Comparison of ENCODE assay signal across 15 cellular contexts in the genomic region with DNA sequence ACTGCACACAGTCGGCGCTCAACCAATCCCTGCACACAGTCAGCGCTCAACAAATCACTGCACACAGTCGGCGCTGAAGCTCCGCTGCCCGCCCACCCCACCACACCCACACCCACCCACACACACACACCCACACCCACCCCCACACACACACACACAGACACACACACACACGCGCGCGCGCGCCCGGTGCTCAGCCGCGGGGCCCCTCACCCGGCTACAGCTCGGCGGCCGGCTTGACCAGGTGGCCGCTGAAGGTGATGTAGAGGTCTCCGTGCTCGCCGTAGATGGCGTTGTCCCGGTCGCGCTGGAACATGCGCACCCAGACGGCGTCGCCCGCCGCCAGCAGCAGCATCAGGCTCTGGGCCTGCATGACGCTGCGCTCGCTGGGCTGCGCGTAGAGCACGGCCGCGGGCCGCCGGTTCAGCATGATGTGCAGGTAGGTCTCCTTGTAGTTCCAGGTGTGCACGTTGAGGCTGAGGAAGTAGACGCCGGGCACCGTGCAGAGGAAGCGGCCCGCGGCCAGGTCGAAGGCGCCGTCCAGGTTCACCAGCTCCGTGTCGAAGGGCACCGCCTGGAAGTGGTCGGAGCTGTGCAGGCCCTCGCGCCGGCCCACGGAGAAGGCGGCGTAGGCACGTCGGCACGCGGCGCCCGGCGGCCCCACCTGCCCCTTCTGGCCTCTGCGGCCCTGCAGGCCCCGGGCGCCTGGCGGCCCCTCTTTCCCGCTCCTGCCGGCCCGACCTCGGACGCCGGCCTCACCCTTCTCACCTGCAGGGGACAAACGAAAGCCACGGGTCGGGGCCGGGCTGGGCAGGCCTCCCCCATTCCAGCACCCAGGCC. TPM values are rescaled to one million over a fixed set of nuclear protein-coding genes. Genes with fewer than 3 reads are reported as not detected.
DNase-seq lines count a peak whose midpoint lies in the region; ATAC-seq and TF ChIP-seq lines count a peak whose summit lies in the region.
"Had no signal": no experiment of that assay in that cellular context is flagged by ENCODE, and none has a peak within 500 bp of the region (broad histone marks: within the 10 kb centered on the region; RNA-seq: fewer than 3 reads in every experiment).

No MANE protein-coding gene starts in this region.

- no TSS peak for BruUV-seq in HCT116 (replicated peaks; lab: Mats Ljungman, UMichigan)

- no peaks in the 10 kb centered on the region for H3K9me2 ChIP-seq in HCT116 (ENCODE audit: insufficient read depth)

- POLR2A ChIA-PET in HCT116 (lab: Charles Lee), result interaction anchor here (0.5 to 0.8 kb wide), 2 partner anchors 11 to 45 kb away, joined by 3 to 5 read pairs; no protein-coding TSS in a partner anchor

- no peaks in the 10 kb centered on the region for H3K4me1 Mint-ChIP-seq in activated CD8-positive, alpha-beta memory T cell treated with anti-CD3 and anti-CD28 coated beads, Interleukin-2, amount 10 ng/mL, durations not matched to agents 7 days and 5 days
- no peaks in the 10 kb centered on the region for H3K4me1 Mint-ChIP-seq in activated T-cell treated with anti-CD3 and anti-CD28 coated beads, Interleukin-2, amount 50 U/mL, for 72 hours (ENCODE audit: low read depth)
- H3K4me1 Mint-ChIP-seq: T-cell had no signal

- H3K4me1 ChIP-seq in HCT116 (ENCODE audit: control insufficient read depth in 1 of 2, insufficient read depth in 2 of 2, low read length in 2 of 2), result peaks cover 35 to 74% of the 10 kb centered on the region in 2 experiments
- H3K4me1 ChIP-seq in neuronal stem cell (ENCODE audit: control insufficient read depth in 2 of 2, insufficient read depth in 1 of 2, low read depth in 1 of 2, low read length in 2 of 2), result peaks cover 20 to 25% of the 10 kb centered on the region in 2 donors

- H3K4me3 Mint-ChIP-seq in activated CD8-positive, alpha-beta memory T cell treated with anti-CD3 and anti-CD28 coated beads, Interleukin-2, amount 10 ng/mL, durations not matched to agents 7 days and 5 days, result no peak overlapping the region
- H3K4me3 Mint-ChIP-seq in activated T-cell treated with anti-CD3 and anti-CD28 coated beads, Interleukin-2, amount 50 U/mL, for 72 hours, result no peak overlapping the region
- H3K4me3 Mint-ChIP-seq: nephron progenitor cell, T-cell had no signal

- H2BK12ac ChIP-seq in neuronal stem cell (ENCODE audit: low read length), result peak overlapping the region; percentile 75

- intact Hi-C loops in HCT116 (cut with micrococcal nuclease), result no loop called here

- H3K27ac ChIP-seq in HCT116 (ENCODE audit: low read depth, low read length), result peak overlapping the region; percentile 77
- peak overlapping the region; percentile 30 for H3K27ac ChIP-seq in neuronal stem cell (replicated peaks; ENCODE audit: low read length)
- H3K27ac ChIP-seq: KMS-11, spleen had no signal

- no peaks in the 10 kb centered on the region for H3K79me2 ChIP-seq in HCT116 (ENCODE audit: insufficient read depth, low read length)

- no peaks in the 10 kb centered on the region for H3K9me3 ChIP-seq in HCT116 (ENCODE audit: control insufficient read depth in 1 of 2, insufficient read depth in 1 of 2, low read depth in 1 of 2, low read length in 2 of 2)
- H3K9me3 ChIP-seq in neuronal stem cell (replicated peaks in 1 of 2; ENCODE audit: control insufficient read depth in 2 of 2, insufficient read depth in 1 of 2, low read depth in 1 of 2, low read length in 2 of 2), result no peaks in the 10 kb centered on the region
- H3K9me3 ChIP-seq: spleen had no signal

- RAD21 ChIA-PET in HCT116 (lab: Charles Lee; ENCODE audit: low non-redundant PET in 1 of 2, low total read pairs in 2 of 2, uncharacterized antibody in 2 of 2, unreplicated experiment in 2 of 2), result interaction anchor here (0.7 to 1.2 kb wide), 2 partner anchors 36 to 57 kb away, joined by 3 read pairs; no protein-coding TSS in a partner anchor

- H4K8ac ChIP-seq in neuronal stem cell (ENCODE audit: low read depth, low read length), result no peak overlapping the region

- peak; percentile 47 for DNase-seq in activated CD8-positive, alpha-beta memory T cell treated with anti-CD3 and anti-CD28 coated beads, Interleukin-2, amount 10 ng/mL, durations not matched to agents 7 days and 5 days
- no peak for DNase-seq in activated CD8-positive, alpha-beta memory T cell treated with anti-CD3 and anti-CD28 coated beads, Interleukin-2, amount 50 U/mL, for 4 hours
- DNase-seq in HCT116 (ENCODE audit: low read depth, low spot score), result peak; percentile 69
- DNase-seq in activated T-cell treated with anti-CD3 and anti-CD28 coated beads, Interleukin-2, amount 50 U/mL, for 72 hours, result peak; percentile 36 to 48
- no peak for DNase-seq in neuronal stem cell (ENCODE audit: low spot score)
- DNase-seq in NCI-H1092 treated with DMSO at 0.1 percent for 48 hours (lab: John Stamatoyannopoulos, UW), result no peak
- no peak for DNase-seq in NCI-H2029 (lab: John Stamatoyannopoulos, UW)
- DNase-seq: central memory CD4-positive, alpha-beta T cell; NCI-H510A; nephron progenitor cell; spleen had no signal

- H3K4me3 ChIP-seq in HCT116 (replicated peaks in 1 of 2; ENCODE audit: low read depth in 1 of 2, low read length in 2 of 2), result no peak overlapping the region
- H3K4me3 ChIP-seq in neuronal stem cell (ENCODE audit: low read length in 2 of 2), result no peak overlapping the region
- H3K4me3 ChIP-seq: spleen had no signal

- TF ChIP-seq RAD21 in HCT116 (IDR thresholded peaks at IDR 0.05; ENCODE audit: low read depth), result no peak

- H3K27me3 ChIP-seq in HCT116 (ENCODE audit: insufficient read depth, low read length) (no peaks in the 10 kb centered on the region), neuronal stem cell (ENCODE audit: control insufficient read depth in 3 of 3, insufficient read depth in 3 of 3, low read depth in 1 of 3, low read length in 3 of 3) (peaks cover 0 to 21% (median 0%) of the 10 kb centered on the region in 3 experiments)

- peak overlapping the region; percentile 90 for H2AK5ac ChIP-seq in neuronal stem cell (ENCODE audit: low read depth, low read length)

- no peaks in the 10 kb centered on the region for H3K36me3 ChIP-seq in HCT116 (ENCODE audit: control insufficient read depth in 1 of 2, insufficient read depth in 2 of 2, low read length in 2 of 2)
- H3K36me3 ChIP-seq in neuronal stem cell (replicated peaks in 1 of 2; ENCODE audit: control insufficient read depth in 2 of 2, insufficient read depth in 2 of 2, low read length in 2 of 2), result no peaks in the 10 kb centered on the region
- H3K36me3 ChIP-seq: spleen had no signal

- H3K9ac ChIP-seq in HCT116 (ENCODE audit: low read length), result peak overlapping the region; percentile 14; the same call in 1 of the 2 replicates
- no peak overlapping the region for H3K9ac ChIP-seq in neuronal stem cell (ENCODE audit: low read depth, low read length, poor library complexity)
- H3K9ac ChIP-seq: KMS-11 had no signal

- H4K20me1 ChIP-seq in HCT116 (ENCODE audit: insufficient read depth), result no peaks in the 10 kb centered on the region

- no peak overlapping the region for H2AFZ ChIP-seq in HCT116 (ENCODE audit: low read depth, low read length, poor library complexity, severe bottlenecking)
- H2AFZ ChIP-seq in neuronal stem cell (ENCODE audit: low read length), result no peak overlapping the region

- no peak overlapping the region for H2BK120ac ChIP-seq in neuronal stem cell (ENCODE audit: low read depth, low read length)

- H2BK5ac ChIP-seq in neuronal stem cell (ENCODE audit: low read length), result no peak overlapping the region

- peak; percentile 38 for ATAC-seq in activated CD8-positive, alpha-beta memory T cell treated with anti-CD3 and anti-CD28 coated beads, Interleukin-2, amount 10 ng/mL, durations not matched to agents 7 days and 5 days
- peak; percentile 40 for ATAC-seq in HCT116
- peak; percentile 51 to 62 for ATAC-seq in activated T-cell treated with anti-CD3 and anti-CD28 coated beads, Interleukin-2, amount 50 U/mL, for 72 hours (replicated peaks in 1 of 2)
- no peak for ATAC-seq in GM18873 (IDR thresholded peaks at IDR 0.05; ENCODE audit: low FRiP score, unreplicated experiment)

- CTCF ChIA-PET in activated CD8-positive, alpha-beta memory T cell treated with anti-CD3 and anti-CD28 coated beads, Interleukin-2, amount 10 ng/mL, durations not matched to agents 7 days and 5 days (lab: Charles Lee), result interaction anchor here (0.6 kb wide), 1 partner anchor 89 kb away, joined by 3 read pairs; no protein-coding TSS in a partner anchor
- CTCF ChIA-PET in HCT116 (lab: Charles Lee), result interaction anchor here (1.1 kb wide), 1 partner anchor 36 kb away, joined by 6 read pairs; no protein-coding TSS in a partner anchor

- peak overlapping the region; percentile 30 for H2BK15ac ChIP-seq in neuronal stem cell (ENCODE audit: low read length)

- peak overlapping the region; percentile 48 for H3K18ac ChIP-seq in neuronal stem cell (ENCODE audit: low read length)

- H3K14ac ChIP-seq in neuronal stem cell (ENCODE audit: low read length), result no peak overlapping the region

- WGBS in neuronal stem cell (ENCODE audit: extremely low coverage in 2 of 2, insufficient read length in 2 of 2, insufficient replicate concordance in 1 of 2), 2 donors, result no CpG with 5 or more reads among the region's 85 CpGs

- peak overlapping the region; percentile 34 for H3K23ac ChIP-seq in neuronal stem cell (ENCODE audit: low read depth, low read length, poor library complexity)

- peaks cover 4% of the 10 kb centered on the region for H3K36me3 Mint-ChIP-seq in activated CD8-positive, alpha-beta memory T cell treated with anti-CD3 and anti-CD28 coated beads, Interleukin-2, amount 10 ng/mL, durations not matched to agents 7 days and 5 days
- peaks cover 2 to 8% of the 10 kb centered on the region in 2 donors for H3K36me3 Mint-ChIP-seq in activated T-cell treated with anti-CD3 and anti-CD28 coated beads, Interleukin-2, amount 50 U/mL, for 72 hours (ENCODE audit: insufficient read depth in 2 of 2)
- H3K36me3 Mint-ChIP-seq: T-cell had no signal

- no peak for TF ChIP-seq POLR2A in HCT116 (IDR thresholded peaks at IDR 0.05; ENCODE audit: borderline replicate concordance, extremely low read depth, insufficient read depth, insufficient read length)

- no peak overlapping the region for H3K4ac ChIP-seq in neuronal stem cell (ENCODE audit: low read length)

- no peak overlapping the region for H4K91ac ChIP-seq in neuronal stem cell (ENCODE audit: low read depth, low read length, poor library complexity)

- TF ChIP-seq CTCF in HCT116 (IDR thresholded peaks at IDR 0.05 in 2 of 3, conservative IDR thresholded peaks at IDR 0.05 in 1 of 3; ENCODE audit: borderline replicate concordance in 1 of 3, insufficient read depth in 1 of 3, low read depth in 2 of 3, low read length in 2 of 3), result no peak

- no peak overlapping the region for H3K27ac Mint-ChIP-seq in activated CD8-positive, alpha-beta memory T cell treated with anti-CD3 and anti-CD28 coated beads, Interleukin-2, amount 10 ng/mL, durations not matched to agents 7 days and 5 days
- no peak overlapping the region for H3K27ac Mint-ChIP-seq in activated T-cell treated with anti-CD3 and anti-CD28 coated beads, Interleukin-2, amount 50 U/mL, for 72 hours
- H3K27ac Mint-ChIP-seq: nephron progenitor cell, T-cell had no signal

- no peaks in the 10 kb centered on the region for H3K79me1 ChIP-seq in neuronal stem cell (ENCODE audit: low read depth, low read length)

- peak overlapping the region; percentile 27 for H3K4me2 ChIP-seq in HCT116 (ENCODE audit: low read length)
- no peak overlapping the region for H3K4me2 ChIP-seq in neuronal stem cell (ENCODE audit: insufficient read depth, low read length, poor library complexity, severe bottlenecking)
- H3K4me2 ChIP-seq: KMS-11 had no signal

- peaks cover 4% of the 10 kb centered on the region for H3K9me3 Mint-ChIP-seq in activated CD8-positive, alpha-beta memory T cell treated with anti-CD3 and anti-CD28 coated beads, Interleukin-2, amount 10 ng/mL, durations not matched to agents 7 days and 5 days (ENCODE audit: low read depth)
- peaks cover 2 to 7% of the 10 kb centered on the region in 2 donors for H3K9me3 Mint-ChIP-seq in activated T-cell treated with anti-CD3 and anti-CD28 coated beads, Interleukin-2, amount 50 U/mL, for 72 hours
- H3K9me3 Mint-ChIP-seq: nephron progenitor cell had no signal

- H3K27me3 Mint-ChIP-seq in activated CD8-positive, alpha-beta memory T cell treated with anti-CD3 and anti-CD28 coated beads, Interleukin-2, amount 10 ng/mL, durations not matched to agents 7 days and 5 days, result no peaks in the 10 kb centered on the region
- H3K27me3 Mint-ChIP-seq in activated T-cell treated with anti-CD3 and anti-CD28 coated beads, Interleukin-2, amount 50 U/mL, for 72 hours (ENCODE audit: low read depth), result no peaks in the 10 kb centered on the region
- H3K27me3 Mint-ChIP-seq: T-cell had no signal

RNA-seq across cellular contexts. Expression of a gene that starts 2.5 kb away (rescaled TPM):
- total RNA-seq in activated CD8-positive, alpha-beta memory T cell treated with anti-CD3 and anti-CD28 coated beads, Interleukin-2, amount 10 ng/mL, durations not matched to agents 7 days and 5 days, result not detected
- 0.27 TPM for total RNA-seq in HCT116 (2021; ENCODE audit: unreplicated experiment)
- 0.09 and 0.16 TPM in 2 replicates for polyA plus RNA-seq in HCT116 (2012)
- not detected for total RNA-seq in activated T-cell treated with anti-CD3 and anti-CD28 coated beads, Interleukin-2, amount 50 U/mL, for 72 hours
- polyA plus RNA-seq in neuronal stem cell (2013, experiment 1 of 2), result not detected
- polyA plus RNA-seq in neuronal stem cell (2013, experiment 2 of 2), result not detected
- total RNA-seq: spleen, T-cell had no signal
- polyA plus RNA-seq: keratinocyte, spleen had no signal

RNA-seq across cellular contexts. Expression of a gene that starts 21.0 kb away (rescaled TPM):
- not detected for total RNA-seq in activated CD8-positive, alpha-beta memory T cell treated with anti-CD3 and anti-CD28 coated beads, Interleukin-2, amount 10 ng/mL, durations not matched to agents 7 days and 5 days
- total RNA-seq in HCT116 (2021; ENCODE audit: unreplicated experiment), result 7.2 TPM
- 6.1 and 6.2 TPM in 2 replicates for polyA plus RNA-seq in HCT116 (2012)
- total RNA-seq in activated T-cell treated with anti-CD3 and anti-CD28 coated beads, Interleukin-2, amount 50 U/mL, for 72 hours, result not detected
- not detected for polyA plus RNA-seq in neuronal stem cell (2013, experiment 1 of 2)
- polyA plus RNA-seq in neuronal stem cell (2013, experiment 2 of 2), result not detected
- total RNA-seq: spleen, T-cell had no signal
- polyA plus RNA-seq: keratinocyte, spleen had no signal

RNA-seq across cellular contexts. Expression of a gene that starts 59.4 kb away (rescaled TPM):
- total RNA-seq in activated CD8-positive, alpha-beta memory T cell treated with anti-CD3 and anti-CD28 coated beads, Interleukin-2, amount 10 ng/mL, durations not matched to agents 7 days and 5 days, result 1 to 10 TPM in 1 of 2 experiments, under 1 TPM in 1; 0.37 to 1.3 TPM
- 24.3 TPM for total RNA-seq in HCT116 (2021; ENCODE audit: unreplicated experiment)
- polyA plus RNA-seq in HCT116 (2012), result 26.8 and 30.7 TPM in 2 replicates
- under 1 TPM; 0.48 to 0.79 TPM for total RNA-seq in activated T-cell treated with anti-CD3 and anti-CD28 coated beads, Interleukin-2, amount 50 U/mL, for 72 hours
- polyA plus RNA-seq in neuronal stem cell (2013, experiment 1 of 2), result 21.5 TPM
- polyA plus RNA-seq in neuronal stem cell (2013, experiment 2 of 2), result 21.7 TPM
- polyA plus RNA-seq: keratinocyte had no signal

Comparison
In these comparisons a context has a peak if more than half of its experiments do, and no peak if none do; other contexts are left out.
1. DNase-seq: peak in activated CD8-positive, alpha-beta memory T cell treated with anti-CD3 and anti-CD28 coated beads, Interleukin-2, amount 10 ng/mL, durations not matched to agents 7 days and 5 days (single experiment), HCT116 (single experiment) and activated T-cell treated with anti-CD3 and anti-CD28 coated beads, Interleukin-2, amount 50 U/mL, for 72 hours (2 of 2); none in activated CD8-positive, alpha-beta memory T cell treated with anti-CD3 and anti-CD28 coated beads, Interleukin-2, amount 50 U/mL, for 4 hours (single experiment), neuronal stem cell (single experiment), NCI-H1092 treated with DMSO at 0.1 percent for 48 hours (single experiment) and NCI-H2029 (single experiment).
2. RNA of a gene that starts 59.4 kb away (total RNA-seq): 24.3 TPM in HCT116 (single experiment); 0.37 to 1.3 TPM in activated CD8-positive, alpha-beta memory T cell treated with anti-CD3 and anti-CD28 coated beads, Interleukin-2, amount 10 ng/mL, durations not matched to agents 7 days and 5 days and 0.48 to 0.79 TPM in activated T-cell treated with anti-CD3 and anti-CD28 coated beads, Interleukin-2, amount 50 U/mL, for 72 hours; every median in the first group is over 10 times any median in the second.